Comparison of ENCODE assay signal across 21 cellular contexts in genomic region chr10:22579826-22580225, GRCh38.
"Had no signal": no experiment of that assay in that cellular context is flagged by ENCODE, and none has a peak within 500 bp of the region (broad histone marks: within the 10 kb centered on the region; RNA-seq: fewer than 3 reads in every experiment).

No MANE protein-coding gene starts in this region.

- H3K27ac Mint-ChIP-seq: activated T-helper 2 cell treated with anti-CD3 and anti-CD28 coated beads, Interferon-gamma antibody, Interleukin-2, Interleukin-4, amounts not matched to agents 10 μg/mL and 5 μg/mL and 100 μg/mL, durations not matched to agents 14 hours and 24 hours and 36 hours; type B pancreatic cell had no signal

- ATAC-seq: body of pancreas; esophagus mucosa; gastrocnemius medialis; left lung; SK-N-SH treated with all-trans-retinoic acid at 6 μM for 48 hours; stimulated activated naive CD8-positive, alpha-beta T cell treated with anti-CD3 and anti-CD28 coated beads, Interleukin-15, Interleukin-2, amounts not matched to agents 100 U/mL and 50 U/mL, for 24 hours had no signal

- H3K4me1 ChIP-seq: body of pancreas, colonic mucosa, gastrocnemius medialis, prostate gland, right atrium auricular region had no signal

- H3K27ac ChIP-seq: body of pancreas, colonic mucosa, gastrocnemius medialis, left lung, prostate gland, right atrium auricular region had no signal

- H3K27me3 Mint-ChIP-seq: activated naive CD8-positive, alpha-beta T cell treated with anti-CD3 and anti-CD28 coated beads, Interleukin-2, amount 10 ng/mL, durations not matched to agents 7 days and 5 days; T-cell; type B pancreatic cell had no signal

- DNase-seq: activated CD4-positive, alpha-beta T cell treated with anti-CD3 and anti-CD28 coated beads, Interleukin-2, amount 50 U/mL, for 4 hours; activated naive CD8-positive, alpha-beta T cell treated with anti-CD3 and anti-CD28 coated beads, Interleukin-2, amount 10 ng/mL, durations not matched to agents 7 days and 5 days; activated T-cell treated with anti-CD3 and anti-CD28 coated beads for 4 hours; body of pancreas; caudate nucleus; colonic mucosa; gastrocnemius medialis; left lung; midbrain; stimulated activated CD4-positive, alpha-beta T cell treated with anti-CD3 and anti-CD28 coated beads, Interleukin-12 subunit alpha, Interleukin-12 subunit beta, amount 100 ng/mL, for 4 hours; stimulated activated CD4-positive, alpha-beta T cell treated with anti-CD3 and anti-CD28 coated beads, Interleukin-1b, Interleukin-23, amount 100 ng/mL, for 48 hours; stimulated activated CD8-positive, alpha-beta memory T cell treated with anti-CD3 and anti-CD28 coated beads, Interleukin-4, amount 100 ng/mL, for 48 hours; stimulated activated naive CD8-positive, alpha-beta T cell treated with anti-CD3 and anti-CD28 coated beads, Interleukin-15, Interleukin-2, amounts not matched to agents 100 U/mL and 50 U/mL, for 24 hours; T-cell; T-helper 9 cell had no signal

- H3K4me3 Mint-ChIP-seq: activated naive CD8-positive, alpha-beta T cell treated with anti-CD3 and anti-CD28 coated beads, Interleukin-2, amount 10 ng/mL, durations not matched to agents 7 days and 5 days; T-cell; type B pancreatic cell had no signal

- H3K36me3 ChIP-seq: colonic mucosa, gastrocnemius medialis, prostate gland, right atrium auricular region had no signal

- H3K4me3 ChIP-seq: body of pancreas, colonic mucosa, gastrocnemius medialis, left lung, prostate gland, right atrium auricular region had no signal

- H3K9me3 ChIP-seq: body of pancreas, colonic mucosa, gastrocnemius medialis, left lung, prostate gland, right atrium auricular region had no signal

- H3K9me3 Mint-ChIP-seq: activated naive CD8-positive, alpha-beta T cell treated with anti-CD3 and anti-CD28 coated beads, Interleukin-2, amount 10 ng/mL, durations not matched to agents 7 days and 5 days; activated T-helper 2 cell treated with anti-CD3 and anti-CD28 coated beads, Interferon-gamma antibody, Interleukin-2, Interleukin-4, amounts not matched to agents 10 μg/mL and 5 μg/mL and 100 μg/mL, durations not matched to agents 14 hours and 24 hours and 36 hours; T-cell; type B pancreatic cell had no signal

- H3K27me3 ChIP-seq: body of pancreas, colonic mucosa, gastrocnemius medialis, left lung, right atrium auricular region had no signal
